Comparison of ENCODE assay signal across 10 cellular contexts in the genomic region with DNA sequence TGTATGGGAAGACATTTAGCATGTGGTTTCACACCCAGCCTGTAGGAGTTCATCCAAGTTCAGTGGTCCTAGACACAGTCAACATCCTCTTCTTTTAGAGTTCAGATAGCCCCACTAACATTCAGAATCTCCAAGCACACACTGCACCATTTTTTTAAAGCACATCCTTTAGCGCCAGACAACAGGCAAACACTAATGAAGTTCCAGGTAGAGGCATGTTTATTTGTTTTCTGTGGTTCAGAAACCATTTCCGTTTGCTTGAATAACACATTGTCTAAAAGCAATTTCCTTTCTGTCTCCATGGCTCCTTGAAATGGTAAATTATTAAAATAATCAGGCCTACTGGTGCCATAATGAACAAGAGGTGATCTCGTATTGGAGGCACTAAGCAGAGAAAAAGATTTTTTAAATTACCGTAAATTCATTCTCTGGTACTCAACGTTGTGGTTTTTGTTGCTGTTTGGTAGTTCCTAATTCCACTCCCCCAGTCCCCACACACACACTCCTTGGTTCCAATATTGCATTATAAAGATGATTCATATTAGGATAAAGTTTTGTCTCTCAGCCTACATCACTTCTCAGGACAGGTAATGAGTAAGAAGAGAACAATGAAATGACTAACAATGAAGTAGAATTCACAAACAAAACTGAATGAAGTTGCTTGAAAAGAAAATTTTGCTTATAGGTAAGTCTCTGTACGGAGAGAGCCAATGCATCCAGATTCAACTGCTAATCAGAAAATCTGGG.
DNase-seq lines count a peak whose midpoint lies in the region; ATAC-seq and TF ChIP-seq lines count a peak whose summit lies in the region.
"Had no signal": no experiment of that assay in that cellular context is flagged by ENCODE, and none has a peak within 500 bp of the region (broad histone marks: within the 10 kb centered on the region; RNA-seq: fewer than 3 reads in every experiment).

No MANE protein-coding gene starts in this region.

- no peaks in the 10 kb centered on the region for H3K4me1 Mint-ChIP-seq in stimulated activated naive CD8-positive, alpha-beta T cell treated with anti-CD3 and anti-CD28 coated beads, Interleukin-15, amount 100 ng/mL, for 72 hours
- peaks cover 0 to 22% (median 0%) of the 10 kb centered on the region in 7 donors for H3K4me1 Mint-ChIP-seq in naive thymus-derived CD4-positive, alpha-beta T cell
- H3K4me1 Mint-ChIP-seq in CD8-positive, alpha-beta T cell (ENCODE audit: low read depth): peaks cover 3% of the 10 kb centered on the region

- intact Hi-C loops in PC-3 (cut with micrococcal nuclease): no loop called here
- intact Hi-C loops in naive thymus-derived CD4-positive, alpha-beta T cell (cut with micrococcal nuclease): no loop called here
- intact Hi-C loops in CD8-positive, alpha-beta T cell (cut with DNase I, micrococcal nuclease): loop anchor here in 1 of 2 experiments (5.0 kb wide), 1 partner anchor 918 kb away; no protein-coding TSS in a partner anchor

- peak overlapping the region; percentile 51 for H3K4me2 ChIP-seq in PC-3 (ENCODE audit: low read length)
- H3K4me2 ChIP-seq: KMS-11 had no signal

- no peaks in the 10 kb centered on the region for H3K9me3 Mint-ChIP-seq in stimulated activated naive CD8-positive, alpha-beta T cell treated with anti-CD3 and anti-CD28 coated beads, Interleukin-15, amount 100 ng/mL, for 72 hours
- peaks cover 0 to 4% (median 0%) of the 10 kb centered on the region in 11 donors for H3K9me3 Mint-ChIP-seq in naive thymus-derived CD4-positive, alpha-beta T cell
- no peaks in the 10 kb centered on the region for H3K9me3 Mint-ChIP-seq in CD8-positive, alpha-beta T cell

- H3F3A ChIP-seq in PC-3 (ENCODE audit: low read length, unreplicated experiment): peaks cover 14% of the 10 kb centered on the region

- peaks cover 28% of the 10 kb centered on the region for H3K27me3 Mint-ChIP-seq in stimulated activated naive CD8-positive, alpha-beta T cell treated with anti-CD3 and anti-CD28 coated beads, Interleukin-15, amount 100 ng/mL, for 72 hours
- H3K27me3 Mint-ChIP-seq in naive thymus-derived CD4-positive, alpha-beta T cell: peaks cover 2 to 31% (median 20%) of the 10 kb centered on the region in 5 donors
- peaks cover 6% of the 10 kb centered on the region for H3K27me3 Mint-ChIP-seq in CD8-positive, alpha-beta T cell (ENCODE audit: low read depth)

- H3K27ac Mint-ChIP-seq in stimulated activated naive CD8-positive, alpha-beta T cell treated with anti-CD3 and anti-CD28 coated beads, Interleukin-15, amount 100 ng/mL, for 72 hours: no peak overlapping the region
- H3K27ac Mint-ChIP-seq in naive thymus-derived CD4-positive, alpha-beta T cell: peak overlapping the region in 1 of 9 donors; percentile 31
- no peak overlapping the region for H3K27ac Mint-ChIP-seq in CD8-positive, alpha-beta T cell

- peak overlapping the region; percentile 41 for H3K9ac ChIP-seq in PC-3 (ENCODE audit: low read length)
- H3K9ac ChIP-seq: KMS-11 had no signal

- H3K79me2 ChIP-seq in PC-3 (ENCODE audit: low read length): no peaks in the 10 kb centered on the region

- H3K4me3 Mint-ChIP-seq in stimulated activated naive CD8-positive, alpha-beta T cell treated with anti-CD3 and anti-CD28 coated beads, Interleukin-15, amount 100 ng/mL, for 72 hours: peak overlapping the region in 1 of 2 donors; percentile 23
- H3K4me3 Mint-ChIP-seq in naive thymus-derived CD4-positive, alpha-beta T cell: peak overlapping the region in 1 of 10 donors; percentile 43
- H3K4me3 Mint-ChIP-seq in CD8-positive, alpha-beta T cell: no peak overlapping the region

- DNase-seq in stimulated activated CD4-positive, alpha-beta T cell treated with anti-CD3 and anti-CD28 coated beads, Interleukin-1b, Interleukin-23, amount 100 ng/mL, for 48 hours: peak; percentile 38
- DNase-seq in stimulated activated CD4-positive, alpha-beta T cell treated with anti-CD3 and anti-CD28 coated beads, Interleukin-12 subunit alpha, Interleukin-12 subunit beta, amount 100 ng/mL, for 4 hours: no peak
- peak; percentile 83 for DNase-seq in PC-3
- DNase-seq in stimulated activated naive CD8-positive, alpha-beta T cell treated with anti-CD3 and anti-CD28 coated beads, Interleukin-15, amount 100 ng/mL, for 72 hours: peak in 1 of 2 donors; percentile 18
- no peak for DNase-seq in naive thymus-derived CD4-positive, alpha-beta T cell
- DNase-seq in CD8-positive, alpha-beta T cell: no peak

- TF ChIP-seq CTCF in PC-3 (conservative IDR thresholded peaks at IDR 0.05; ENCODE audit: low read depth, low read length): no peak
- TF ChIP-seq CTCF in CD8-positive, alpha-beta T cell (IDR thresholded peaks at IDR 0.05): no peak

- no TSS peak for BruUV-seq in PC-3 (replicated peaks; lab: Mats Ljungman, UMichigan)

- peaks cover 0 to 4% (median 0%) of the 10 kb centered on the region in 5 donors for H3K36me3 Mint-ChIP-seq in naive thymus-derived CD4-positive, alpha-beta T cell
- no peaks in the 10 kb centered on the region for H3K36me3 Mint-ChIP-seq in CD8-positive, alpha-beta T cell

- H3K27ac ChIP-seq in PC-3 (ENCODE audit: low read length): peak overlapping the region; percentile 87
- H3K27ac ChIP-seq in naive thymus-derived CD4-positive, alpha-beta T cell (ENCODE audit: low read depth, low read length): no peak overlapping the region
- no peak overlapping the region for H3K27ac ChIP-seq in CD8-positive, alpha-beta T cell (ENCODE audit: low read depth, low read length)
- H3K27ac ChIP-seq: KMS-11, VCaP had no signal

- CTCF ChIA-PET in PC-3 (lab: Charles Lee): no interaction called here
- CTCF ChIA-PET in naive thymus-derived CD4-positive, alpha-beta T cell (lab: Charles Lee): no interaction called here
- CTCF ChIA-PET in CD8-positive, alpha-beta T cell (lab: Charles Lee): no interaction called here

- no peaks in the 10 kb centered on the region for H3K9me2 ChIP-seq in PC-3 (replicated peaks; ENCODE audit: low read length)

- ATAC-seq in HG02588 (IDR thresholded peaks at IDR 0.05; ENCODE audit: unreplicated experiment) (peak; percentile 90), PC-3 (peak; percentile 96), HG02970 (IDR thresholded peaks at IDR 0.05; ENCODE audit: low FRiP score, unreplicated experiment) (no peak)
- peak; percentile 95 for ATAC-seq in stimulated activated naive CD8-positive, alpha-beta T cell treated with anti-CD3 and anti-CD28 coated beads, Interleukin-15, amount 100 ng/mL, for 72 hours
- no peak for ATAC-seq in naive thymus-derived CD4-positive, alpha-beta T cell
- no peak for ATAC-seq in CD8-positive, alpha-beta T cell

- no peaks in the 10 kb centered on the region for H3K9me3 ChIP-seq in PC-3 (ENCODE audit: low read length)
- no peaks in the 10 kb centered on the region for H3K9me3 ChIP-seq in naive thymus-derived CD4-positive, alpha-beta T cell (ENCODE audit: control insufficient read depth in 2 of 3, low read length in 3 of 3)
- no peaks in the 10 kb centered on the region for H3K9me3 ChIP-seq in CD8-positive, alpha-beta T cell (ENCODE audit: low read length)

- H3K4me1 ChIP-seq in PC-3 (ENCODE audit: insufficient read depth, low read length): peaks cover 25% of the 10 kb centered on the region
- peaks cover 0 to 10% of the 10 kb centered on the region in 2 donors for H3K4me1 ChIP-seq in naive thymus-derived CD4-positive, alpha-beta T cell (ENCODE audit: control insufficient read depth in 2 of 2, insufficient read depth in 2 of 2, low read length in 2 of 2)
- no peaks in the 10 kb centered on the region for H3K4me1 ChIP-seq in CD8-positive, alpha-beta T cell (ENCODE audit: insufficient read depth, low read length)

- H3K27me3 ChIP-seq in PC-3 (ENCODE audit: low read length): no peaks in the 10 kb centered on the region
- no peaks in the 10 kb centered on the region for H3K27me3 ChIP-seq in naive thymus-derived CD4-positive, alpha-beta T cell (ENCODE audit: control insufficient read depth in 2 of 2, insufficient read depth in 2 of 2, low read length in 2 of 2)
- H3K27me3 ChIP-seq in CD8-positive, alpha-beta T cell (ENCODE audit: insufficient read depth, low read length): no peaks in the 10 kb centered on the region

- POLR2A ChIA-PET in PC-3 (lab: Charles Lee; ENCODE audit: unreplicated experiment): no interaction called here
- POLR2A ChIA-PET in naive thymus-derived CD4-positive, alpha-beta T cell (lab: Charles Lee): no interaction called here
- POLR2A ChIA-PET in CD8-positive, alpha-beta T cell (lab: Charles Lee): no interaction called here

- H3K4me3 ChIP-seq in PC-3 (ENCODE audit: low read length): peak overlapping the region; percentile 8; the same call in 1 of the 2 replicates
- H3K4me3 ChIP-seq in naive thymus-derived CD4-positive, alpha-beta T cell (ENCODE audit: low read length): no peak overlapping the region
- no peak overlapping the region for H3K4me3 ChIP-seq in CD8-positive, alpha-beta T cell (ENCODE audit: low read depth, low read length)

- no peaks in the 10 kb centered on the region for H3K36me3 ChIP-seq in PC-3 (ENCODE audit: low read depth, low read length)
- no peaks in the 10 kb centered on the region for H3K36me3 ChIP-seq in naive thymus-derived CD4-positive, alpha-beta T cell (ENCODE audit: control insufficient read depth in 2 of 3, insufficient read depth in 3 of 3, low read length in 3 of 3)
- no peaks in the 10 kb centered on the region for H3K36me3 ChIP-seq in CD8-positive, alpha-beta T cell (ENCODE audit: insufficient read depth, low read length)

- H2AFZ ChIP-seq in PC-3 (ENCODE audit: low read length): peak overlapping the region; percentile 2; the same call in 1 of the 2 replicates

- no peaks in the 10 kb centered on the region for H4K20me1 ChIP-seq in PC-3 (ENCODE audit: low read length)

Comparison
In these comparisons a context has a peak if more than half of its experiments do, and no peak if none do; other contexts are left out.
1. DNase-seq: peak in stimulated activated CD4-positive, alpha-beta T cell treated with anti-CD3 and anti-CD28 coated beads, Interleukin-1b, Interleukin-23, amount 100 ng/mL, for 48 hours (single experiment) and PC-3 (single experiment); none in stimulated activated CD4-positive, alpha-beta T cell treated with anti-CD3 and anti-CD28 coated beads, Interleukin-12 subunit alpha, Interleukin-12 subunit beta, amount 100 ng/mL, for 4 hours (single experiment), naive thymus-derived CD4-positive, alpha-beta T cell (0 of 9) and CD8-positive, alpha-beta T cell (0 of 7).
2. ATAC-seq: peak in HG02588 (single experiment), PC-3 (single experiment) and stimulated activated naive CD8-positive, alpha-beta T cell treated with anti-CD3 and anti-CD28 coated beads, Interleukin-15, amount 100 ng/mL, for 72 hours (single experiment); none in HG02970 (single experiment), naive thymus-derived CD4-positive, alpha-beta T cell (single experiment) and CD8-positive, alpha-beta T cell (single experiment).